In the genomic region with DNA sequence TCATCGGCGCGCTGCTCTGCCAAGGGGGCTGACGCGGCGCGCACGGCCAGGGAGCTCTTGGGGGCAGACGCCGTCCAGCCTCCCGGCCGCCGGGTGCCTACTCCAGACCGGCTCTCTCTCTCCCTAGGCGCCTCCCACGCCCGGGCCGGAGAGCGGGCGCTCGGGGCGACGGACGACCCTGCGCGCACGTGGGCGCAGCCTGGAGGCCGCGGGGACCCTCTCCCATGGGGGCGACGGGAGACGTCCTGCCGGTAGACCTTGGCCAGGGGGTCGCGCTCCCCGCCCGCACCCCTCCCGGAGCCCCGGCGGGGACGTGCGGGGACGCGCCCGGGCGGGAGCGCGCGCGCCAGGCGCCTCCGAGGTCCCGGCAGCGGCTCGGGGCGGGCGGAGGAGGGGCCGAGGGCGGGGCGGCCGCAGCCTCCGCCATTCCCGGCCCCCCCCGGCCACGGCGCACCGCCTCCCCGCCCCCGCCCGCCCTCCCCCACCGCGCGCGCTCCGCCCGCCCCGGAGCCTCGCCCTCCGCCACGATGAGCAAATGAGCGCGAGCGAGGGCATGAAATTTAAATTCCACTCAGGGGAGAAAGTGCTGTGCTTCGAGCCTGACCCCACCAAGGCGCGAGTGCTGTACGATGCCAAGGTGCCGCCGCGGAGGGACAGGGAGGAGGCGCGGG, we compare ENCODE assay signal across 8 cellular contexts. TPM values are rescaled to one million over a fixed set of nuclear protein-coding genes. Genes with fewer than 3 reads are reported as not detected.
DNase-seq lines count a peak whose midpoint lies in the region; ATAC-seq and TF ChIP-seq lines count a peak whose summit lies in the region.

A gene with protein sequence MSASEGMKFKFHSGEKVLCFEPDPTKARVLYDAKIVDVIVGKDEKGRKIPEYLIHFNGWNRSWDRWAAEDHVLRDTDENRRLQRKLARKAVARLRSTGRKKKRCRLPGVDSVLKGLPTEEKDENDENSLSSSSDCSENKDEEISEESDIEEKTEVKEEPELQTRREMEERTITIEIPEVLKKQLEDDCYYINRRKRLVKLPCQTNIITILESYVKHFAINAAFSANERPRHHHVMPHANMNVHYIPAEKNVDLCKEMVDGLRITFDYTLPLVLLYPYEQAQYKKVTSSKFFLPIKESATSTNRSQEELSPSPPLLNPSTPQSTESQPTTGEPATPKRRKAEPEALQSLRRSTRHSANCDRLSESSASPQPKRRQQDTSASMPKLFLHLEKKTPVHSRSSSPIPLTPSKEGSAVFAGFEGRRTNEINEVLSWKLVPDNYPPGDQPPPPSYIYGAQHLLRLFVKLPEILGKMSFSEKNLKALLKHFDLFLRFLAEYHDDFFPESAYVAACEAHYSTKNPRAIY (plus strand): TSS at position 509 of the 671 bp plus-strand sequence. CDS start 27 bp downstream, at position 536.

- H3K36me3 Mint-ChIP-seq in natural killer cell = no peaks in the 10 kb centered on the region

- peak within 1 kb of the TSS; percentile 83 for H3K4me3 ChIP-seq in AG09309 (ENCODE audit: control insufficient read depth, low read depth, low read length)
- peak within 1 kb of the TSS; percentile 79 for H3K4me3 ChIP-seq in OCI-LY1 (ENCODE audit: low read depth, low read length, poor library complexity, severe bottlenecking)
- peak within 1 kb of the TSS; percentile 73 for H3K4me3 ChIP-seq in thymus (ENCODE audit: low read length)

- ATAC-seq in GM18511 (IDR thresholded peaks at IDR 0.05; ENCODE audit: unreplicated experiment) (peak; percentile 22), HG03025 (IDR thresholded peaks at IDR 0.05; ENCODE audit: low FRiP score, unreplicated experiment) (peak; percentile 24), natural killer cell (peak; percentile 55 to 73 (median 65))

- peaks cover 15 to 22% of the 10 kb centered on the region in 2 donors for H3K4me1 Mint-ChIP-seq in natural killer cell

- H3K4me1 ChIP-seq in OCI-LY1 (ENCODE audit: insufficient read depth, low read length, severe bottlenecking) (peaks cover 16% of the 10 kb centered on the region), thymus (ENCODE audit: control insufficient read depth, insufficient read depth, low read length) (no peaks in the 10 kb centered on the region)

- H3K9me2 ChIP-seq in OCI-LY1 (ENCODE audit: low read depth, low read length) = no peaks in the 10 kb centered on the region

- H3K27ac ChIP-seq in OCI-LY1 (ENCODE audit: low read depth, low read length, poor library complexity, severe bottlenecking) (peak within 1 kb of the TSS; percentile 64), thymus (ENCODE audit: low read depth) (peak within 1 kb of the TSS; percentile 95)

- peak within 1 kb of the TSS; percentile 98 for H3K4me2 ChIP-seq in OCI-LY1 (ENCODE audit: low read length)

- H3K9me3 ChIP-seq in OCI-LY1 (ENCODE audit: low read length) = no peaks in the 10 kb centered on the region
- no peaks in the 10 kb centered on the region for H3K9me3 ChIP-seq in thymus (ENCODE audit: control insufficient read depth)

- H3K9ac ChIP-seq in OCI-LY1 (ENCODE audit: low read length) = peak within 1 kb of the TSS; percentile 79

- H3K79me2 ChIP-seq in OCI-LY1 (ENCODE audit: insufficient read depth, low read length) = no peaks in the 10 kb centered on the region

- H3K27ac Mint-ChIP-seq in natural killer cell = peak within 1 kb of the TSS; percentile 91 to 95

- H3K27me3 ChIP-seq in OCI-LY1 (ENCODE audit: insufficient read depth, low read length) (no peaks in the 10 kb centered on the region), thymus (ENCODE audit: control insufficient read depth, insufficient read depth) (peaks cover 2% of the 10 kb centered on the region)

- peak within 1 kb of the TSS; percentile 91 for H3K4me3 Mint-ChIP-seq in natural killer cell

- TF ChIP-seq CTCF in AG09309 (IDR thresholded peaks at IDR 0.05; ENCODE audit: control insufficient read depth, insufficient read depth, low read depth, low read length, missing control alignments) (no peak), OCI-LY1 (IDR thresholded peaks at IDR 0.05; ENCODE audit: low read length) (no peak), natural killer cell (IDR thresholded peaks at IDR 0.05) (no peak)

- H3K36me3 ChIP-seq in OCI-LY1 (ENCODE audit: insufficient read depth, low read length) (peaks cover 18% of the 10 kb centered on the region), thymus (ENCODE audit: control insufficient read depth, insufficient read depth) (peaks cover 2% of the 10 kb centered on the region)

- H3K27me3 Mint-ChIP-seq in natural killer cell (ENCODE audit: low read depth in 2 of 2) = peaks cover 5 to 7% of the 10 kb centered on the region in 2 donors

- H3K9me3 Mint-ChIP-seq in natural killer cell = no peaks in the 10 kb centered on the region

- no peak for DNase-seq in AG09309 (ENCODE audit: low read depth)
- DNase-seq in activated gamma-delta T cell (lab: John Stamatoyannopoulos, UW) = peak; percentile 59
- peak; percentile 18 for DNase-seq in fibroblast of the conjunctiva (ENCODE audit: low read depth)
- DNase-seq in natural killer cell = peak; percentile 51

- intact Hi-C loops in natural killer cell (cut with micrococcal nuclease) = loop anchor here (1.0 kb wide), 1 partner anchor 12 kb away; no protein-coding TSS in a partner anchor

- WGBS in thymus = under 1% methylated on average over 91 of the region's 93 CpGs

- H4K20me1 ChIP-seq in OCI-LY1 (ENCODE audit: insufficient read depth, low read length) = no peaks in the 10 kb centered on the region

- H3F3A ChIP-seq in OCI-LY1 (ENCODE audit: insufficient read depth, low read length) = no peaks in the 10 kb centered on the region

- H2AFZ ChIP-seq in OCI-LY1 (ENCODE audit: low read length) = peak within 1 kb of the TSS; percentile 87; the same call in 1 of the 2 replicates

RNA-seq across cellular contexts. Expression of the gene that starts here (rescaled TPM):
- 10 to 100 TPM; 63.0 to 64.9 (median 63.3) TPM for total RNA-seq in natural killer cell
- 194 TPM for polyA plus RNA-seq in thymus
